In genomic region chr15:96350884-96351639, GRCh38 we compare ENCODE assay signal across 1 cellular context.
A peak's percentile ranks its signal among the peaks of the same experiment; 100 is the strongest.
TF ChIP-seq lines count a peak whose summit lies in the region.

No MANE protein-coding gene starts in this region.

TF ChIP-seq in K562, 482 proteins besides CTCF, POLR2A, EP300 and RAD21:
- TF ChIP-seq, protein P1, sequence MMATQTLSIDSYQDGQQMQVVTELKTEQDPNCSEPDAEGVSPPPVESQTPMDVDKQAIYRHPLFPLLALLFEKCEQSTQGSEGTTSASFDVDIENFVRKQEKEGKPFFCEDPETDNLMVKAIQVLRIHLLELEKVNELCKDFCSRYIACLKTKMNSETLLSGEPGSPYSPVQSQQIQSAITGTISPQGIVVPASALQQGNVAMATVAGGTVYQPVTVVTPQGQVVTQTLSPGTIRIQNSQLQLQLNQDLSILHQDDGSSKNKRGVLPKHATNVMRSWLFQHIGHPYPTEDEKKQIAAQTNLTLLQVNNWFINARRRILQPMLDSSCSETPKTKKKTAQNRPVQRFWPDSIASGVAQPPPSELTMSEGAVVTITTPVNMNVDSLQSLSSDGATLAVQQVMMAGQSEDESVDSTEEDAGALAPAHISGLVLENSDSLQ (IDR thresholded peaks at IDR 0.05): peak; percentile 45; the same call in 1 of the 2 replicates
- TF ChIP-seq BCLAF1 (IDR thresholded peaks at IDR 0.05; ENCODE audit: borderline replicate concordance in 1 of 2, control insufficient read depth in 1 of 2, low read depth in 2 of 2, low read length in 1 of 2): no peak
